16 cellular contexts compared by ENCODE assay signal in the genomic region with DNA sequence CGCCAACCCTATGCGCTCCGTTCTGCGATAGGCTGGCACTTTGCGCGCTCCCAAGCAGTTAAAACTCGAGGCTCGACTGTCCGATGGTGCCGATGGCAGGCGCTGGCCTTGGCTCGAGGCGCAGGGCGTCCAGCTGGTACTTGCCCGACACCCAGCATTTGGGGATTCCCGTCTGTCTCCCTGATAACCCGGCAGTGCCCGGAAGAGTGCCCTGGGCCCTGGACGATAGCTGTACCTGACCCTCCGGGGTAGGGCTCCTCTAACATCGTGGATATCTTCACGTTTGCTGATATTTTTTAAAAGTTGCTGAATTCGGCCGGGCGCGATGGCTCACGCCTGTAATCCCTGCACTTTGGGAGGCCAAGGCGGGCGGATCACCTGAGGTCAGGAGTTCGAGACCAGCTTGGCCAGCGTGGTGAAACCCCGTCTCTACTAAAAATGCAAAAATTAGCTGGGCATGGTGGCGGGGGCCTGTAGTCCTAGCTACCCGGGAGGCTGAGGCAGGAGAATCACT. TPM values are rescaled to one million over a fixed set of nuclear protein-coding genes. Genes with fewer than 3 reads are reported as not detected.
DNase-seq lines count a peak whose midpoint lies in the region; ATAC-seq and TF ChIP-seq lines count a peak whose summit lies in the region.
"Had no signal": no experiment of that assay in that cellular context is flagged by ENCODE, and none has a peak within 500 bp of the region (broad histone marks: within the 10 kb centered on the region; RNA-seq: fewer than 3 reads in every experiment).

No MANE protein-coding gene starts in this region.

- H3K9me3 ChIP-seq in right cardiac atrium (ENCODE audit: control insufficient read depth, low read length), result no peaks in the 10 kb centered on the region
- H3K9me3 ChIP-seq: sigmoid colon, upper lobe of left lung had no signal

- 74% methylated on average over 34 of the region's 34 CpGs for WGBS in right cardiac atrium

- no peak overlapping the region for H3K27ac Mint-ChIP-seq in activated naive CD8-positive, alpha-beta T cell
- no peak overlapping the region for H3K27ac Mint-ChIP-seq in immature natural killer cell
- no peak overlapping the region for H3K27ac Mint-ChIP-seq in type B pancreatic cell

- no peak overlapping the region for H3K4me3 ChIP-seq in right cardiac atrium (ENCODE audit: low read length)

- ATAC-seq in right cardiac atrium (peak in 1 of 2 donors; percentile 19), Right ventricle myocardium superior (ENCODE audit: poor library complexity) (no peak)

- TF ChIP-seq CTCF in type B pancreatic cell (conservative IDR thresholded peaks at IDR 0.05), result no peak

- H3K27me3 ChIP-seq in right cardiac atrium (ENCODE audit: control insufficient read depth, insufficient read depth), result peaks cover 5% of the 10 kb centered on the region

- no peaks in the 10 kb centered on the region for H3K4me1 ChIP-seq in right cardiac atrium (ENCODE audit: control insufficient read depth, insufficient read depth, low read length)

- H3K4me1 Mint-ChIP-seq in activated naive CD8-positive, alpha-beta T cell (ENCODE audit: low read depth), result peaks cover 10% of the 10 kb centered on the region
- H3K4me1 Mint-ChIP-seq in immature natural killer cell, result peaks cover 7 to 11% of the 10 kb centered on the region in 2 donors
- H3K4me1 Mint-ChIP-seq in type B pancreatic cell (ENCODE audit: unreplicated experiment), result peaks cover 12% of the 10 kb centered on the region

- no peak overlapping the region for H3K27ac ChIP-seq in right cardiac atrium (ENCODE audit: low read length)
- H3K27ac ChIP-seq: sigmoid colon had no signal

- DNase-seq in right cardiac atrium (peak in 2 of 3 donors; percentile 39 to 41), Right ventricle myocardium superior (no peak), immature natural killer cell (no peak), type B pancreatic cell (ENCODE audit: extremely low spot score, unreplicated experiment) (no peak), SK-N-DZ (ENCODE audit: low spot score) (no peak), NCI-H2107 (lab: John Stamatoyannopoulos, UW) (no peak), NCI-H1105 (lab: John Stamatoyannopoulos, UW) (no peak)
- DNase-seq: GF-D8; hippocampal formation; MM.1S; NCI-H2081 treated with DMSO at 0.1 percent for 48 hours; sigmoid colon; stimulated activated CD4-positive, alpha-beta T cell treated with anti-CD3 and anti-CD28 coated beads, Interleukin-4, amount 100 ng/mL, for 24 hours had no signal

- H3K9me3 Mint-ChIP-seq in activated naive CD8-positive, alpha-beta T cell (ENCODE audit: low read depth), result no peaks in the 10 kb centered on the region
- no peaks in the 10 kb centered on the region for H3K9me3 Mint-ChIP-seq in immature natural killer cell
- no peaks in the 10 kb centered on the region for H3K9me3 Mint-ChIP-seq in type B pancreatic cell

- H3K36me3 Mint-ChIP-seq in activated naive CD8-positive, alpha-beta T cell, result no peaks in the 10 kb centered on the region
- H3K36me3 Mint-ChIP-seq in immature natural killer cell (no peaks in the 10 kb centered on the region), type B pancreatic cell (no peaks in the 10 kb centered on the region)

- H3K4me3 Mint-ChIP-seq in activated naive CD8-positive, alpha-beta T cell, result peak overlapping the region; percentile 60
- peak overlapping the region; percentile 6 to 59 (median 55) for H3K4me3 Mint-ChIP-seq in immature natural killer cell
- H3K4me3 Mint-ChIP-seq in type B pancreatic cell, result peak overlapping the region; percentile 36

- peaks cover 24% of the 10 kb centered on the region for H3K27me3 Mint-ChIP-seq in activated naive CD8-positive, alpha-beta T cell
- H3K27me3 Mint-ChIP-seq in immature natural killer cell (ENCODE audit: low read depth in 3 of 3) (peaks cover 12 to 23% (median 19%) of the 10 kb centered on the region in 3 donors), type B pancreatic cell (peaks cover 49% of the 10 kb centered on the region)

- intact Hi-C loops in right cardiac atrium (cut with DNase I), result loop anchor here in 3 of 4 donors (5.0 to 10.0 kb wide), 3 partner anchors 230 to 327 kb away; no protein-coding TSS in a partner anchor
- intact Hi-C loops in Right ventricle myocardium superior (cut with DNase I), result loop anchor here (10.0 kb wide), 1 partner anchor 227 kb away; no protein-coding TSS in a partner anchor

RNA-seq across cellular contexts. Expression of gene WIF1, which starts 0.9 kb away (rescaled TPM):
- total RNA-seq in right cardiac atrium (under 1 TPM in 2 of 4 donors, not detected in 2; 0.29 to 0.67 TPM), Right ventricle myocardium superior (not detected), type B pancreatic cell (ENCODE audit: low replicate concordance) (2.3 and 14.9 TPM in 2 replicates)
- polyA plus RNA-seq in right cardiac atrium (0.38 TPM), immature natural killer cell (not detected)
- not detected in 2 replicates for polyA plus RNA-seq in SK-N-DZ (2014; cell fraction: cytosol; rRNA removed)
- not detected in 2 replicates for polyA plus RNA-seq in SK-N-DZ (2014; cell fraction: nucleus; rRNA removed)
- total RNA-seq: dermis blood vessel endothelial cell, sigmoid colon had no signal

RNA-seq across cellular contexts. Expression of gene LEMD3, which starts 47.4 kb away (rescaled TPM):
- total RNA-seq in right cardiac atrium (10 to 100 TPM; 13.4 to 18.4 (median 17.0) TPM), Right ventricle myocardium superior (11.3 TPM), type B pancreatic cell (ENCODE audit: low replicate concordance) (30.6 and 40.6 TPM in 2 replicates)
- polyA plus RNA-seq in right cardiac atrium (6.0 TPM), immature natural killer cell (10 to 100 TPM; 19.0 to 44.3 (median 26.8) TPM)
- 26.9 and 31.6 TPM in 2 replicates for polyA plus RNA-seq in SK-N-DZ (2014; cell fraction: cytosol; rRNA removed)
- 51.7 and 60.1 TPM in 2 replicates for polyA plus RNA-seq in SK-N-DZ (2014; cell fraction: nucleus; rRNA removed)

Comparison
In these comparisons a context has a peak if more than half of its experiments do, and no peak if none do; other contexts are left out.
1. DNase-seq: peak in right cardiac atrium (2 of 3); none in Right ventricle myocardium superior (single experiment), immature natural killer cell (0 of 3), type B pancreatic cell (single experiment), SK-N-DZ (single experiment), NCI-H2107 (single experiment) and NCI-H1105 (single experiment).
2. Peak in every context shown above with its lines, with median percentiles within 50 percentile points of each other: H3K4me3 Mint-ChIP-seq.